Comparison of ENCODE assay signal across 29 cellular contexts in the genomic region with DNA sequence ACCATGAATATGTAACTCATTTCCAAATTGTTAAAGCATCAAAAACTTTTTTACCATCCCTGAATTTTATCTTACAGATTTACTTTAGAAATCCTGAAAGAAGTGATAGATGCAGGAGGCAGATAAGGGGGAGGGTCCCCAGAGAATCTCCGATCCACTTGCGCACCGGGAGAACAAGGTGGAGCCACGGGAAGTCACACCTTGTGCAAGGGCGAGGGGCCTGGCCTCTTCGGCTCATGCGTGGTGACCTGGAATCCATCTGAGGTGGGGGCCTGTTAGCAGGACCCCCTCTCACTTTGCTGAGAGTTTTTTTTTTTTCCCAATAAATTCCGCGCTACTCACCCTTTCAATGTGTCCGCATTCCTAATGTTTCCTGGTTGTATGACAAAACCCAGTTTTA.
"Had no signal": no experiment of that assay in that cellular context is flagged by ENCODE, and none has a peak within 500 bp of the region (broad histone marks: within the 10 kb centered on the region; RNA-seq: fewer than 3 reads in every experiment).

No MANE protein-coding gene starts in this region.

- DNase-seq: hippocampal formation; left colon; left lung; lower lobe of right lung; mammary epithelial cell; naive thymus-derived CD8-positive, alpha-beta T cell; occipital lobe; ovary; posterior cingulate gyrus; retina; right cardiac atrium; stimulated activated CD4-positive, alpha-beta T cell treated with anti-CD3 and anti-CD28 coated beads, Interleukin-12 subunit alpha, Interleukin-12 subunit beta, amount 100 ng/mL, for 4 hours; stimulated activated CD4-positive, alpha-beta T cell treated with anti-CD3 and anti-CD28 coated beads, Interleukin-15, amount 100 ng/mL, for 24 hours; stimulated activated CD4-positive, alpha-beta T cell treated with anti-CD3 and anti-CD28 coated beads, Interleukin-2, amount 100 ng/mL, for 24 hours; stimulated activated CD4-positive, alpha-beta T cell treated with anti-CD3 and anti-CD28 coated beads, Interleukin-4, amount 100 ng/mL, for 1 hour; stimulated activated naive B cell treated with anti-CD40 and anti-IgM and Interleukin-4, amounts not matched to agents 10 μg/mL and 1 μg/mL and 100 μg/mL, for 72 hours; stimulated activated naive CD8-positive, alpha-beta T cell treated with anti-CD3 and anti-CD28 coated beads, Interleukin-15, Interleukin-2, amounts not matched to agents 100 U/mL and 50 U/mL, for 24 hours; stomach; testis; thyroid gland; transverse colon had no signal

- H3K36me3 Mint-ChIP-seq: naive thymus-derived CD8-positive, alpha-beta T cell; neural progenitor cell; stimulated activated naive B cell treated with anti-CD40 and anti-IgM and Interleukin-4, amounts not matched to agents 10 μg/mL and 1 μg/mL and 100 μg/mL, for 72 hours had no signal

- H2AFZ ChIP-seq: neural progenitor cell had no signal

- H3K27ac ChIP-seq: left lung, lower lobe of right lung, neural progenitor cell, neutrophil, ovary, prostate gland, skin epidermis, stomach, testis, thyroid gland, transverse colon, upper lobe of left lung, vagina had no signal

- H3K36me3 ChIP-seq: left lung, lower lobe of right lung, neural progenitor cell, neutrophil, ovary, prostate gland, stomach, thyroid gland, transverse colon, upper lobe of left lung, vagina had no signal

- H3K4me3 ChIP-seq: left lung, lower lobe of right lung, neural progenitor cell, ovary, prostate gland, skin epidermis, stomach, testis, thyroid gland, transverse colon, upper lobe of left lung, vagina had no signal

- H3K9me3 Mint-ChIP-seq: naive thymus-derived CD8-positive, alpha-beta T cell; nephron; neural progenitor cell had no signal

- H3K4me3 Mint-ChIP-seq: naive thymus-derived CD8-positive, alpha-beta T cell; nephron; neural progenitor cell; stimulated activated naive B cell treated with anti-CD40 and anti-IgM and Interleukin-4, amounts not matched to agents 10 μg/mL and 1 μg/mL and 100 μg/mL, for 72 hours had no signal

- H3K27me3 ChIP-seq: left lung, neural progenitor cell, ovary, stomach, testis, thyroid gland, transverse colon, upper lobe of left lung, vagina had no signal

- H3K4me2 ChIP-seq: neural progenitor cell had no signal

- H3K4me1 Mint-ChIP-seq: naive thymus-derived CD8-positive, alpha-beta T cell had no signal

- H3K4me1 ChIP-seq: left lung, lower lobe of right lung, prostate gland, stomach, testis, transverse colon, upper lobe of left lung, vagina had no signal

- H3K27ac Mint-ChIP-seq: naive thymus-derived CD8-positive, alpha-beta T cell; stimulated activated naive B cell treated with anti-CD40 and anti-IgM and Interleukin-4, amounts not matched to agents 10 μg/mL and 1 μg/mL and 100 μg/mL, for 72 hours had no signal

- H3K9me3 ChIP-seq: left lung, lower lobe of right lung, neutrophil, ovary, prostate gland, stomach, testis, thyroid gland, transverse colon, upper lobe of left lung, vagina had no signal

- ATAC-seq: left colon; left lung; lower lobe of right lung; naive thymus-derived CD8-positive, alpha-beta T cell; right cardiac atrium; sciatic nerve; stimulated activated naive CD8-positive, alpha-beta T cell treated with anti-CD3 and anti-CD28 coated beads, Interleukin-15, Interleukin-2, amounts not matched to agents 100 U/mL and 50 U/mL, for 24 hours had no signal

- H3K9ac ChIP-seq: neural progenitor cell had no signal
